ENCODE assay signal across 12 cellular contexts in genomic region chr1:64499966-64500365, GRCh38. TPM values are rescaled to one million over a fixed set of nuclear protein-coding genes. Genes with fewer than 3 reads are reported as not detected.
DNase-seq lines count a peak whose midpoint lies in the region; ATAC-seq and TF ChIP-seq lines count a peak whose summit lies in the region.
"Had no signal": no experiment of that assay in that cellular context is flagged by ENCODE, and none has a peak within 500 bp of the region (broad histone marks: within the 10 kb centered on the region; RNA-seq: fewer than 3 reads in every experiment).

No MANE protein-coding gene starts in this region.

- H3K14ac ChIP-seq in H9 (ENCODE audit: insufficient read depth, low read length), result no peak overlapping the region

- H3K9ac ChIP-seq in H9 (ENCODE audit: extremely low read depth, insufficient read length, low read length), result no peak overlapping the region

- H3K4me1 Mint-ChIP-seq in H9 (peaks cover 89 to 95% of the 10 kb centered on the region in 2 experiments), WTC11 (peaks cover 95% of the 10 kb centered on the region)

- H4K20me1 ChIP-seq in H9 (ENCODE audit: control insufficient read depth, insufficient read depth, insufficient read length), result no peaks in the 10 kb centered on the region

- no peak overlapping the region for H3K4me2 ChIP-seq in H9 (ENCODE audit: insufficient read depth, insufficient read length, low read length)

- H3K36me3 Mint-ChIP-seq in H9 (ENCODE audit: insufficient read depth in 1 of 3, low read depth in 3 of 3), result peaks cover 0 to 33% (median 32%) of the 10 kb centered on the region in 3 experiments; a peak in 5 of 7 replicates
- H3K36me3 Mint-ChIP-seq in WTC11, result peaks cover 12% of the 10 kb centered on the region; the same call in 1 of the 2 replicates

- H2AK5ac ChIP-seq in H9 (ENCODE audit: insufficient read length, low read length), result no peak overlapping the region

- H3K4me3 Mint-ChIP-seq in H9 (no peak overlapping the region; a peak in 1 of 5 replicates), WTC11 (no peak overlapping the region)
- H3K4me3 Mint-ChIP-seq: activated T-helper 1 cell treated with anti-CD3 and anti-CD28 coated beads, Interleukin-12 subunit alpha, Interleukin-12 subunit beta, Interleukin-2, Interleukin-4 antibody, amounts not matched to agents 30 ng/mL and 10 ng/mL and 1 ng/mL, durations not matched to agents 14 hours and 24 hours and 36 hours had no signal

- peaks cover 10% of the 10 kb centered on the region for H3K79me2 ChIP-seq in H9 (ENCODE audit: insufficient read depth, low read length)

- no peak overlapping the region for H2BK12ac ChIP-seq in H9 (ENCODE audit: insufficient read length, low read depth, low read length)

- no peak overlapping the region for H2BK15ac ChIP-seq in H9 (ENCODE audit: low read depth, low read length)

- no peak overlapping the region for H3K27ac ChIP-seq in H9 (ENCODE audit: insufficient read length, low read depth, low read length)
- H3K27ac ChIP-seq: lower lobe of right lung, thyroid gland had no signal

- H3K27me3 Mint-ChIP-seq in H9 (ENCODE audit: low read depth) (no peaks in the 10 kb centered on the region), WTC11 (ENCODE audit: low read depth) (no peaks in the 10 kb centered on the region)

- no peak overlapping the region for H3K23ac ChIP-seq in H9 (ENCODE audit: insufficient read length, low read depth, low read length)

- H4K8ac ChIP-seq in H9 (replicated peaks; ENCODE audit: insufficient read length, low read depth, low read length), result no peak overlapping the region

- TF ChIP-seq CTCF in H9 (conservative IDR thresholded peaks at IDR 0.05) (peak; percentile 44; the same call in 2 of the 3 replicates), WTC11 (IDR thresholded peaks at IDR 0.05) (no peak)

- no peak overlapping the region for H3K18ac ChIP-seq in H9 (ENCODE audit: insufficient read length, low read depth, low read length)

- POLR2A ChIA-PET in WTC11 (lab: Charles Lee), result interaction anchor here (0.6 kb wide), 1 partner anchor 103 kb away, joined by 4 read pairs; no protein-coding TSS in a partner anchor

- peaks cover 3% of the 10 kb centered on the region for H3K23me2 ChIP-seq in H9 (ENCODE audit: insufficient read length, low read depth, low read length, poor library complexity, severe bottlenecking)

- H3K79me1 ChIP-seq in H9 (ENCODE audit: insufficient read depth, low read depth, low read length, poor library complexity, severe bottlenecking), result peaks cover 8% of the 10 kb centered on the region

- CTCF ChIA-PET in WTC11 (lab: Charles Lee), result interaction anchor here (0.6 to 2.3 kb wide), 7 partner anchors 10 to 960 kb away, joined by 3 to 11 read pairs (median 4); no protein-coding TSS in a partner anchor

- H3K9me3 Mint-ChIP-seq in H9, result no peaks in the 10 kb centered on the region
- no peaks in the 10 kb centered on the region for H3K9me3 Mint-ChIP-seq in WTC11
- H3K9me3 Mint-ChIP-seq: activated T-helper 1 cell treated with anti-CD3 and anti-CD28 coated beads, Interleukin-12 subunit alpha, Interleukin-12 subunit beta, Interleukin-2, Interleukin-4 antibody, amounts not matched to agents 30 ng/mL and 10 ng/mL and 1 ng/mL, durations not matched to agents 14 hours and 24 hours and 36 hours had no signal

- no peak overlapping the region for H3T11ph ChIP-seq in H9 (ENCODE audit: low read length)

- no peak overlapping the region for H3K56ac ChIP-seq in H9 (ENCODE audit: insufficient read length, low read depth, low read length)

- H2AFZ ChIP-seq in H9 (ENCODE audit: low read length), result no peak overlapping the region

- H4K91ac ChIP-seq in H9 (ENCODE audit: insufficient read length, low read depth, low read length), result no peak overlapping the region

- no peak overlapping the region for H3K4ac ChIP-seq in H9 (ENCODE audit: low read depth, low read length)

- no peak overlapping the region for H3K27ac Mint-ChIP-seq in H9
- H3K27ac Mint-ChIP-seq in WTC11, result no peak overlapping the region
- H3K27ac Mint-ChIP-seq: activated T-helper 1 cell treated with anti-CD3 and anti-CD28 coated beads, Interleukin-12 subunit alpha, Interleukin-12 subunit beta, Interleukin-2, Interleukin-4 antibody, amounts not matched to agents 30 ng/mL and 10 ng/mL and 1 ng/mL, durations not matched to agents 14 hours and 24 hours and 36 hours had no signal

- no peaks in the 10 kb centered on the region; the same call in 1 of the 2 replicates for H3K27me3 ChIP-seq in H9 (ENCODE audit: insufficient read depth, low read length)
- H3K27me3 ChIP-seq: thyroid gland had no signal

- no peak overlapping the region for H4K5ac ChIP-seq in H9 (ENCODE audit: insufficient read length, low read depth, low read length)

- no peak overlapping the region for H2BK5ac ChIP-seq in H9 (ENCODE audit: insufficient read length, low read length)

- H2BK20ac ChIP-seq in H9 (ENCODE audit: low read depth, low read length, poor library complexity, severe bottlenecking), result no peak overlapping the region

- no peaks in the 10 kb centered on the region for H3K9me3 ChIP-seq in H9 (ENCODE audit: control insufficient read depth, low read depth, low read length)
- H3K9me3 ChIP-seq: lower lobe of right lung, thyroid gland had no signal

- WGBS in H9 (ENCODE audit: extremely low coverage, insufficient read length, low lambda C conversion rate), result no CpG with 5 or more reads among the region's 1 CpG

- DNase-seq in NCI-H82 (lab: John Stamatoyannopoulos, UW) (peak; percentile 32), NCI-H82 treated with DMSO at 0.1 percent for 48 hours (lab: John Stamatoyannopoulos, UW; ENCODE audit: unreplicated experiment) (no peak), H9 (peak; percentile 66), WTC11 (ENCODE audit: low spot score) (peak; percentile 28), iPS-NIHi7 (ENCODE audit: extremely low spot score) (peak; percentile 52), NCI-H524 treated with DMSO at 0.1 percent for 48 hours (lab: John Stamatoyannopoulos, UW) (no peak), Kasumi-1 (lab: John Stamatoyannopoulos, UW) (no peak)
- DNase-seq: lower lobe of right lung, NCI-H510A treated with DMSO at 0.1 percent for 48 hours, thyroid gland had no signal

- no peak overlapping the region for H2BK120ac ChIP-seq in H9 (ENCODE audit: low read depth, low read length, poor library complexity, severe bottlenecking)

- H3K4me1 ChIP-seq in H9 (ENCODE audit: insufficient read depth, low read length), result peaks cover 23% of the 10 kb centered on the region

- ATAC-seq in WTC11 (peak; percentile 66), HG03139 (IDR thresholded peaks at IDR 0.05; ENCODE audit: unreplicated experiment) (no peak)

TF ChIP-seq in WTC11, 78 proteins besides CTCF, POLR2A, EP300 and RAD21 (continues in another document):
- TF ChIP-seq FOXP4 (CRISPR knock-in tag; IDR thresholded peaks at IDR 0.05), result no peak
- TF ChIP-seq, protein P1, sequence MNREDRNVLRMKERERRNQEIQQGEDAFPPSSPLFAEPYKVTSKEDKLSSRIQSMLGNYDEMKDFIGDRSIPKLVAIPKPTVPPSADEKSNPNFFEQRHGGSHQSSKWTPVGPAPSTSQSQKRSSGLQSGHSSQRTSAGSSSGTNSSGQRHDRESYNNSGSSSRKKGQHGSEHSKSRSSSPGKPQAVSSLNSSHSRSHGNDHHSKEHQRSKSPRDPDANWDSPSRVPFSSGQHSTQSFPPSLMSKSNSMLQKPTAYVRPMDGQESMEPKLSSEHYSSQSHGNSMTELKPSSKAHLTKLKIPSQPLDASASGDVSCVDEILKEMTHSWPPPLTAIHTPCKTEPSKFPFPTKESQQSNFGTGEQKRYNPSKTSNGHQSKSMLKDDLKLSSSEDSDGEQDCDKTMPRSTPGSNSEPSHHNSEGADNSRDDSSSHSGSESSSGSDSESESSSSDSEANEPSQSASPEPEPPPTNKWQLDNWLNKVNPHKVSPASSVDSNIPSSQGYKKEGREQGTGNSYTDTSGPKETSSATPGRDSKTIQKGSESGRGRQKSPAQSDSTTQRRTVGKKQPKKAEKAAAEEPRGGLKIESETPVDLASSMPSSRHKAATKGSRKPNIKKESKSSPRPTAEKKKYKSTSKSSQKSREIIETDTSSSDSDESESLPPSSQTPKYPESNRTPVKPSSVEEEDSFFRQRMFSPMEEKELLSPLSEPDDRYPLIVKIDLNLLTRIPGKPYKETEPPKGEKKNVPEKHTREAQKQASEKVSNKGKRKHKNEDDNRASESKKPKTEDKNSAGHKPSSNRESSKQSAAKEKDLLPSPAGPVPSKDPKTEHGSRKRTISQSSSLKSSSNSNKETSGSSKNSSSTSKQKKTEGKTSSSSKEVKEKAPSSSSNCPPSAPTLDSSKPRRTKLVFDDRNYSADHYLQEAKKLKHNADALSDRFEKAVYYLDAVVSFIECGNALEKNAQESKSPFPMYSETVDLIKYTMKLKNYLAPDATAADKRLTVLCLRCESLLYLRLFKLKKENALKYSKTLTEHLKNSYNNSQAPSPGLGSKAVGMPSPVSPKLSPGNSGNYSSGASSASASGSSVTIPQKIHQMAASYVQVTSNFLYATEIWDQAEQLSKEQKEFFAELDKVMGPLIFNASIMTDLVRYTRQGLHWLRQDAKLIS (CRISPR knock-in tag; IDR thresholded peaks at IDR 0.05; ENCODE audit: borderline replicate concordance), result no peak
- TF ChIP-seq ATF1 (CRISPR knock-in tag; IDR thresholded peaks at IDR 0.05), result no peak
- TF ChIP-seq ESRRA (CRISPR knock-in tag; IDR thresholded peaks at IDR 0.05; ENCODE audit: borderline replicate concordance), result no peak
- TF ChIP-seq, protein P2, sequence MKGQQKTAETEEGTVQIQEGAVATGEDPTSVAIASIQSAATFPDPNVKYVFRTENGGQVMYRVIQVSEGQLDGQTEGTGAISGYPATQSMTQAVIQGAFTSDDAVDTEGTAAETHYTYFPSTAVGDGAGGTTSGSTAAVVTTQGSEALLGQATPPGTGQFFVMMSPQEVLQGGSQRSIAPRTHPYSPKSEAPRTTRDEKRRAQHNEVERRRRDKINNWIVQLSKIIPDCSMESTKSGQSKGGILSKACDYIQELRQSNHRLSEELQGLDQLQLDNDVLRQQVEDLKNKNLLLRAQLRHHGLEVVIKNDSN (CRISPR knock-in tag; IDR thresholded peaks at IDR 0.05), result peak; percentile 82
- no peak for TF ChIP-seq ZNF416 (CRISPR knock-in tag; IDR thresholded peaks at IDR 0.05)
- TF ChIP-seq ZNF396 (CRISPR knock-in tag; IDR thresholded peaks at IDR 0.05; ENCODE audit: borderline replicate concordance), result no peak

RNA-seq across cellular contexts. Expression of gene CACHD1, which starts 30.0 kb away (rescaled TPM):
- total RNA-seq in H9 (2021) (89.5 and 94.2 TPM in 2 replicates), WTC11 (2021) (26.3 to 34.4 TPM (median 34.4 TPM) in 3 replicates)

Comparison
In these comparisons a context has a peak if more than half of its experiments do, and no peak if none do; other contexts are left out.
1. DNase-seq: peak in NCI-H82 (single experiment), H9 (single experiment), WTC11 (single experiment) and iPS-NIHi7 (single experiment); none in NCI-H82 treated with DMSO at 0.1 percent for 48 hours (single experiment), NCI-H524 treated with DMSO at 0.1 percent for 48 hours (single experiment) and Kasumi-1 (0 of 2).